1 cellular context compared by ENCODE assay signal in genomic region chr10:87878664-87879459, GRCh38.
TF ChIP-seq lines count a peak whose summit lies in the region.

No MANE protein-coding gene starts in this region.

TF ChIP-seq in K562, 482 proteins besides CTCF, POLR2A, EP300 and RAD21 (continued from another document):
- TF ChIP-seq, protein P1, sequence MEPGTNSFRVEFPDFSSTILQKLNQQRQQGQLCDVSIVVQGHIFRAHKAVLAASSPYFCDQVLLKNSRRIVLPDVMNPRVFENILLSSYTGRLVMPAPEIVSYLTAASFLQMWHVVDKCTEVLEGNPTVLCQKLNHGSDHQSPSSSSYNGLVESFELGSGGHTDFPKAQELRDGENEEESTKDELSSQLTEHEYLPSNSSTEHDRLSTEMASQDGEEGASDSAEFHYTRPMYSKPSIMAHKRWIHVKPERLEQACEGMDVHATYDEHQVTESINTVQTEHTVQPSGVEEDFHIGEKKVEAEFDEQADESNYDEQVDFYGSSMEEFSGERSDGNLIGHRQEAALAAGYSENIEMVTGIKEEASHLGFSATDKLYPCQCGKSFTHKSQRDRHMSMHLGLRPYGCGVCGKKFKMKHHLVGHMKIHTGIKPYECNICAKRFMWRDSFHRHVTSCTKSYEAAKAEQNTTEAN (CRISPR knock-in tag; IDR thresholded peaks at IDR 0.05): no peak
- TF ChIP-seq NR4A1 (CRISPR knock-in tag; IDR thresholded peaks at IDR 0.05) (no peak), NR4A1 (tag; IDR thresholded peaks at IDR 0.05) (no peak), KLF16 (IDR thresholded peaks at IDR 0.05) (peak; percentile 63), NR1H2 (CRISPR knock-in tag; IDR thresholded peaks at IDR 0.05) (no peak)
TF ChIP-seq in K562: peak in this region for 77.
